In genomic region chr6:128599036-128599435, GRCh38 we compare ENCODE assay signal across 13 cellular contexts.
"Had no signal": no experiment of that assay in that cellular context is flagged by ENCODE, and none has a peak within 500 bp of the region (broad histone marks: within the 10 kb centered on the region; RNA-seq: fewer than 3 reads in every experiment).

No MANE protein-coding gene starts in this region.

- H3K9ac ChIP-seq: neural progenitor cell, parathyroid adenoma had no signal

- H3K79me2 ChIP-seq: parathyroid adenoma had no signal

- H3K4me1 ChIP-seq: neural progenitor cell, parathyroid adenoma, uterus had no signal

- H3K27ac ChIP-seq: neural progenitor cell, parathyroid adenoma, uterus had no signal

- H3K9me3 ChIP-seq: heart left ventricle, stomach, uterus had no signal

- H3K27me3 ChIP-seq: brain microvascular endothelial cell, heart left ventricle, neural progenitor cell, stomach, uterus had no signal

- H2AFZ ChIP-seq: neural progenitor cell, parathyroid adenoma had no signal

- H3K4me2 ChIP-seq: neural progenitor cell had no signal

- DNase-seq: activated CD4-positive, alpha-beta T cell treated with anti-CD3 and anti-CD28 coated beads, Interleukin-2, amount 10 ng/mL, durations not matched to agents 7 days and 5 days; activated CD4-positive, CD25-positive, alpha-beta regulatory T cell; activated naive CD4-positive, alpha-beta T cell treated with anti-CD3 and anti-CD28 coated beads, Interleukin-2, amount 50 U/mL, for 16 hours; foreskin melanocyte; heart left ventricle; left ventricle myocardium superior; retina; stomach; uterus had no signal

- H3K36me3 ChIP-seq: brain microvascular endothelial cell, heart left ventricle, neural progenitor cell, stomach, uterus had no signal

- H3K4me3 ChIP-seq: heart left ventricle, neural progenitor cell, skin epidermis, stomach, uterus had no signal

- ATAC-seq: heart left ventricle, left ventricle myocardium superior had no signal
